Comparison of ENCODE assay signal across 25 cellular contexts in the genomic region with DNA sequence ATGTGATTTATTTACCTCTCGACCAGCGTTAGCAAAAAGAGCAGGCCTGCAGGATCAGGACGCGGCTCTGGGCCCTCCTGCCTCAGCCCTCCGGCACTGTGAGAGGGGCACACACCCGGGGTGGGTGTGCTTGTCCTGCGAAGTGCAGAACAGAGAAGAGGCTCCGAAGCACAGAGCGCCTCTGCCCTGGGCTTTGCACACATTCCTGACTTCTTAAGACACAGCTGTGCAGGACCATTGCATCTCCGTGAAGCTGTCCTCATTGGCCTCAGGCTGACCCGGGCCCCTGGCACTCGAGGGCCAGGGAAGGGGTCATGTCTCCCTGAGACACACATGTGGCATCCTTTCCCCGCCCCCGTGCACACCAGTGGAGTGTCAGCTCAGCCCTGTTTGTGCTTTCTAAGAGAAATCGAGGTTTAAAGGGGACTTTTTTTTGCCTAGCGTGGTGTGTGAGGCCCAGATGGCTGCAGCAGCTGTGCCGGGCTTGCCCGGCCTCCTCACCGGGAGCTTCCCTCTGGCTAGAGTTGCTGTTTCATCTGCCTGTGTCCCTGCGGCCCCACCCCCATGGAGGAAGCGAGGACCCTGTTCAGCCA. TPM values are rescaled to one million over a fixed set of nuclear protein-coding genes. Genes with fewer than 3 reads are reported as not detected.
A peak's percentile ranks its signal among the peaks of the same experiment; 100 is the strongest.
DNase-seq lines count a peak whose midpoint lies in the region; ATAC-seq and TF ChIP-seq lines count a peak whose summit lies in the region.
"Had no signal": no experiment of that assay in that cellular context is flagged by ENCODE, and none has a peak within 500 bp of the region (broad histone marks: within the 10 kb centered on the region; RNA-seq: fewer than 3 reads in every experiment).

No MANE protein-coding gene starts in this region.

- peak; percentile 65 for DNase-seq in cardiac septum (ENCODE audit: low spot score)
- DNase-seq in heart right ventricle: no peak
- DNase-seq in mesenteric fat pad (ENCODE audit: low spot score): peak; percentile 79
- peak; percentile 53 for DNase-seq in upper lobe of right lung
- no peak for DNase-seq in Caco-2
- DNase-seq in superior temporal gyrus (ENCODE audit: extremely low spot score): no peak
- DNase-seq: activated CD4-positive, alpha-beta memory T cell treated with anti-CD3 and anti-CD28 coated beads, Interleukin-2, amount 10 ng/mL, durations not matched to agents 7 days and 5 days; activated naive CD4-positive, alpha-beta T cell; activated T-cell treated with anti-CD3 and anti-CD28 coated beads, Interleukin-2, amount 50 U/mL, for 4 hours; body of pancreas; C1 segment of cervical spinal cord; NCI-H1092 treated with DMSO at 0.1 percent for 48 hours; NCI-H2029; NCI-H2227 treated with DMSO at 0.1 percent for 48 hours; stimulated activated CD4-positive, alpha-beta T cell treated with anti-CD3 and anti-CD28 coated beads, Interleukin-4, amount 100 ng/mL, for 24 hours; substantia nigra; T-helper 1 cell had no signal

- peak overlapping the region; percentile 22 for H3K4me2 ChIP-seq in OCI-LY3 (ENCODE audit: low read length)

- H3K4me3 Mint-ChIP-seq in Caco-2 (ENCODE audit: unreplicated experiment): no peak overlapping the region
- H3K4me3 Mint-ChIP-seq: activated CD4-positive, alpha-beta memory T cell treated with anti-CD3 and anti-CD28 coated beads, Interleukin-2, amount 10 ng/mL, durations not matched to agents 7 days and 5 days; activated T-cell treated with anti-CD3 and anti-CD28 coated beads, Interleukin-2, amount 50 U/mL, for 4 hours; neural crest cell; stimulated activated effector memory CD8-positive, alpha-beta T cell treated with anti-CD3 and anti-CD28 coated beads, Interleukin-12 subunit alpha, Interleukin-12 subunit beta, amount 100 ng/mL, for 72 hours had no signal

- H3K9me3 ChIP-seq in heart right ventricle: no peaks in the 10 kb centered on the region
- H3K9me3 ChIP-seq in OCI-LY3 (ENCODE audit: insufficient read depth, low read length): no peaks in the 10 kb centered on the region
- H3K9me3 ChIP-seq in upper lobe of right lung: no peaks in the 10 kb centered on the region
- H3K9me3 ChIP-seq in Caco-2: no peaks in the 10 kb centered on the region
- H3K9me3 ChIP-seq: body of pancreas, Peyer's patch, SJSA1 had no signal

- BruUV-seq in Caco-2 (replicated peaks; lab: Mats Ljungman, UMichigan): no TSS peak

- H3K36me3 ChIP-seq in heart right ventricle (no peaks in the 10 kb centered on the region), OCI-LY3 (replicated peaks; ENCODE audit: low read depth, low read length) (no peaks in the 10 kb centered on the region), upper lobe of right lung (no peaks in the 10 kb centered on the region), Caco-2 (ENCODE audit: control insufficient read depth, insufficient read depth, low read length) (no peaks in the 10 kb centered on the region)
- H3K36me3 ChIP-seq: Peyer's patch, SJSA1 had no signal

- no peak for TF ChIP-seq CTCF in heart right ventricle (IDR thresholded peaks at IDR 0.05)
- no peak for TF ChIP-seq CTCF in OCI-LY3 (IDR thresholded peaks at IDR 0.05; ENCODE audit: low read depth, low read length)
- no peak for TF ChIP-seq CTCF in upper lobe of right lung (IDR thresholded peaks at IDR 0.05)
- TF ChIP-seq CTCF in Caco-2 (IDR thresholded peaks at IDR 0.05; ENCODE audit: insufficient read depth in 1 of 2, low read depth in 1 of 2, low read length in 1 of 2, severe bottlenecking in 1 of 2, unreplicated experiment in 1 of 2): no peak

- CTCF ChIA-PET in Caco-2 (lab: Charles Lee): no interaction called here

- H3K9ac ChIP-seq in OCI-LY3 (ENCODE audit: low read length): no peak overlapping the region

- H3K4me3 ChIP-seq in heart right ventricle: no peak overlapping the region
- no peak overlapping the region for H3K4me3 ChIP-seq in OCI-LY3 (ENCODE audit: low read length)
- no peak overlapping the region for H3K4me3 ChIP-seq in upper lobe of right lung
- no peak overlapping the region for H3K4me3 ChIP-seq in Caco-2 (ENCODE audit: low read depth, low read length)
- H3K4me3 ChIP-seq: body of pancreas, Peyer's patch, SJSA1 had no signal

- no peaks in the 10 kb centered on the region for H3K9me3 Mint-ChIP-seq in Caco-2 (ENCODE audit: unreplicated experiment)
- H3K9me3 Mint-ChIP-seq: activated CD4-positive, alpha-beta memory T cell treated with anti-CD3 and anti-CD28 coated beads, Interleukin-2, amount 10 ng/mL, durations not matched to agents 7 days and 5 days; activated T-cell treated with anti-CD3 and anti-CD28 coated beads, Interleukin-2, amount 50 U/mL, for 4 hours; neural crest cell; stimulated activated effector memory CD8-positive, alpha-beta T cell treated with anti-CD3 and anti-CD28 coated beads, Interleukin-12 subunit alpha, Interleukin-12 subunit beta, amount 100 ng/mL, for 72 hours had no signal

- POLR2A ChIA-PET in Caco-2 (lab: Charles Lee): no interaction called here

- no peaks in the 10 kb centered on the region for H4K20me1 ChIP-seq in OCI-LY3 (ENCODE audit: insufficient read depth, low read length)

- no peak overlapping the region for H3K27ac Mint-ChIP-seq in Caco-2 (ENCODE audit: unreplicated experiment)
- H3K27ac Mint-ChIP-seq: activated CD4-positive, alpha-beta memory T cell treated with anti-CD3 and anti-CD28 coated beads, Interleukin-2, amount 10 ng/mL, durations not matched to agents 7 days and 5 days; stimulated activated effector memory CD8-positive, alpha-beta T cell treated with anti-CD3 and anti-CD28 coated beads, Interleukin-12 subunit alpha, Interleukin-12 subunit beta, amount 100 ng/mL, for 72 hours had no signal

- H2AFZ ChIP-seq in OCI-LY3 (ENCODE audit: low read depth, low read length): 0 out of 2 replicates have a peak overlapping the region, but pooled peaks have one; percentile 13

- H3K4me1 Mint-ChIP-seq in Caco-2 (ENCODE audit: low read depth, unreplicated experiment): peaks cover 5% of the 10 kb centered on the region
- H3K4me1 Mint-ChIP-seq: activated CD4-positive, alpha-beta memory T cell treated with anti-CD3 and anti-CD28 coated beads, Interleukin-2, amount 10 ng/mL, durations not matched to agents 7 days and 5 days had no signal

- intact Hi-C loops in cardiac septum (cut with DNase I): loop anchor here (10.0 kb wide), 1 partner anchor 559 kb away; no protein-coding TSS in a partner anchor
- intact Hi-C loops in heart right ventricle (cut with DNase I): no loop called here
- intact Hi-C loops in upper lobe of right lung (cut with DNase I): no loop called here
- intact Hi-C loops in Caco-2 (cut with micrococcal nuclease; ENCODE audit: unreplicated experiment): no loop called here

- H3K4me1 ChIP-seq in heart right ventricle: peaks cover 0 to 13% (median 0%) of the 10 kb centered on the region in 9 donors
- H3K4me1 ChIP-seq in OCI-LY3 (ENCODE audit: low read length): peaks cover 22% of the 10 kb centered on the region
- H3K4me1 ChIP-seq in upper lobe of right lung: no peaks in the 10 kb centered on the region
- no peaks in the 10 kb centered on the region for H3K4me1 ChIP-seq in Caco-2
- H3K4me1 ChIP-seq: body of pancreas, Peyer's patch, SJSA1 had no signal

- no peaks in the 10 kb centered on the region for H3K79me2 ChIP-seq in OCI-LY3 (ENCODE audit: low read length)

- H3K27me3 Mint-ChIP-seq in Caco-2 (ENCODE audit: insufficient read depth, unreplicated experiment): peaks cover 16% of the 10 kb centered on the region

- peaks cover 0 to 34% (median 16%) of the 10 kb centered on the region in 7 donors for H3K27me3 ChIP-seq in heart right ventricle
- H3K27me3 ChIP-seq in OCI-LY3 (ENCODE audit: low read depth, low read length): peaks cover 27% of the 10 kb centered on the region
- H3K27me3 ChIP-seq in upper lobe of right lung: peaks cover 50% of the 10 kb centered on the region
- H3K27me3 ChIP-seq in Caco-2 (replicated peaks; ENCODE audit: control insufficient read depth, insufficient read depth, low read length): no peaks in the 10 kb centered on the region
- H3K27me3 ChIP-seq: Peyer's patch had no signal

- H3K27ac ChIP-seq in heart right ventricle (no peak overlapping the region), OCI-LY3 (ENCODE audit: low read length) (no peak overlapping the region), upper lobe of right lung (no peak overlapping the region)
- H3K27ac ChIP-seq: body of pancreas, Peyer's patch, SJSA1 had no signal

- no peaks in the 10 kb centered on the region for H3K36me3 Mint-ChIP-seq in Caco-2 (ENCODE audit: insufficient read depth, unreplicated experiment)

- WGBS in heart right ventricle, 2 donors: 82 to 83% methylated on average over 21 of the region's 21 CpGs

- ATAC-seq in heart right ventricle (no peak), upper lobe of right lung (no peak), HG02885 (IDR thresholded peaks at IDR 0.05; ENCODE audit: poor library complexity, unreplicated experiment) (no peak)
- ATAC-seq: activated CD4-positive, CD25-positive, alpha-beta regulatory T cell treated with anti-CD3 and anti-CD28 coated beads, Interleukin-2, amount 50 U/mL, for 24 hours; activated T-cell treated with anti-CD3 and anti-CD28 coated beads, Interleukin-2, amount 50 U/mL, for 4 hours; body of pancreas; right cardiac atrium; stimulated activated effector memory CD8-positive, alpha-beta T cell treated with anti-CD3 and anti-CD28 coated beads, Interleukin-12 subunit alpha, Interleukin-12 subunit beta, amount 100 ng/mL, for 72 hours had no signal

RNA-seq across cellular contexts. Expression of a gene that starts 9.9 kb away (rescaled TPM):
- 16.4 TPM for total RNA-seq in cardiac septum
- total RNA-seq in heart right ventricle: 10 to 100 TPM; 14.0 to 23.8 (median 19.0) TPM
- polyA plus RNA-seq in heart right ventricle: 10 to 100 TPM in 1 of 2 donors, 1 to 10 TPM in 1; 6.3 to 12.0 TPM
- total RNA-seq in mesenteric fat pad: 35.4 TPM
- 16.6 TPM for total RNA-seq in upper lobe of right lung
- 0.66 and 1.0 TPM in 2 replicates for total RNA-seq in Caco-2 (2022)

Comparison
In these comparisons a context has a peak if more than half of its experiments do, and no peak if none do; other contexts are left out.
1. DNase-seq: peak in cardiac septum (single experiment), mesenteric fat pad (single experiment) and upper lobe of right lung (single experiment); none in heart right ventricle (0 of 2), Caco-2 (0 of 2) and superior temporal gyrus (single experiment).